Comparison of ENCODE assay signal across 12 cellular contexts in genomic region chr20:59221049-59221748, GRCh38. TPM values are rescaled to one million over a fixed set of nuclear protein-coding genes. Genes with fewer than 3 reads are reported as not detected.
DNase-seq lines count a peak whose midpoint lies in the region; ATAC-seq and TF ChIP-seq lines count a peak whose summit lies in the region.
"Had no signal": no experiment of that assay in that cellular context is flagged by ENCODE, and none has a peak within 500 bp of the region (broad histone marks: within the 10 kb centered on the region; RNA-seq: fewer than 3 reads in every experiment).

No MANE protein-coding gene starts in this region.

- H3K4me1 Mint-ChIP-seq in activated CD4-positive, alpha-beta T cell treated with anti-CD3 and anti-CD28 coated beads, Interleukin-2, amount 10 ng/mL, durations not matched to agents 7 days and 5 days: peaks cover 19% of the 10 kb centered on the region

- no peak for TF ChIP-seq CTCF in gastrocnemius medialis (IDR thresholded peaks at IDR 0.05 in 4 of 5, conservative IDR thresholded peaks at IDR 0.05 in 1 of 5)

- H3K27ac Mint-ChIP-seq in activated CD4-positive, alpha-beta T cell treated with anti-CD3 and anti-CD28 coated beads, Interleukin-2, amount 10 ng/mL, durations not matched to agents 7 days and 5 days: no peak overlapping the region

- CTCF ChIA-PET in activated CD4-positive, alpha-beta T cell treated with anti-CD3 and anti-CD28 coated beads, Interleukin-2, amount 10 ng/mL, durations not matched to agents 7 days and 5 days (lab: Charles Lee): interaction anchor here (1.1 to 2.8 kb wide), 10 partner anchors 8 to 137 kb away, joined by 3 to 16 read pairs (median 5); no protein-coding TSS in a partner anchor

- no peaks in the 10 kb centered on the region for H3K27me3 Mint-ChIP-seq in activated CD4-positive, alpha-beta T cell treated with anti-CD3 and anti-CD28 coated beads, Interleukin-2, amount 10 ng/mL, durations not matched to agents 7 days and 5 days

- H3K4me3 ChIP-seq in gastrocnemius medialis: peak overlapping the region in 3 of 4 donors; percentile 54 to 85 (median 58)

- TF ChIP-seq POLR2A in gastrocnemius medialis (IDR thresholded peaks at IDR 0.05): no peak

- peaks cover 0 to 6% (median 5%) of the 10 kb centered on the region in 3 donors for H3K27me3 ChIP-seq in gastrocnemius medialis

- peak overlapping the region in 1 of 4 donors; percentile 51 for H3K27ac ChIP-seq in gastrocnemius medialis

- H3K36me3 ChIP-seq in gastrocnemius medialis: no peaks in the 10 kb centered on the region
- H3K36me3 ChIP-seq: esophagus squamous epithelium had no signal

- DNase-seq in activated CD4-positive, alpha-beta T cell treated with anti-CD3 and anti-CD28 coated beads, Interleukin-2, amount 10 ng/mL, durations not matched to agents 7 days and 5 days: no peak
- DNase-seq in activated CD4-positive, alpha-beta T cell treated with anti-CD3 and anti-CD28 coated beads, Interleukin-2, amount 50 U/mL, for 4 hours: no peak
- DNase-seq in RPMI7951 (ENCODE audit: low read depth) (peak; percentile 28), fibroblast of peridontal ligament (ENCODE audit: extremely low read depth) (peak; percentile 1), gastrocnemius medialis (no peak), H4 (ENCODE audit: low spot score) (no peak)
- DNase-seq: activated effector memory CD4-positive, alpha-beta T cell treated with anti-CD3 and anti-CD28 coated beads, Interleukin-2, amount 50 U/mL, for 16 hours; C1 segment of cervical spinal cord; esophagus squamous epithelium; stimulated activated CD4-positive, alpha-beta T cell treated with anti-CD3 and anti-CD28 coated beads, Interleukin-4, amount 100 ng/mL, for 24 hours had no signal

- H3K4me3 Mint-ChIP-seq in activated CD4-positive, alpha-beta T cell treated with anti-CD3 and anti-CD28 coated beads, Interleukin-2, amount 10 ng/mL, durations not matched to agents 7 days and 5 days: peak overlapping the region; percentile 51

- no peaks in the 10 kb centered on the region for H3K9me3 Mint-ChIP-seq in activated CD4-positive, alpha-beta T cell treated with anti-CD3 and anti-CD28 coated beads, Interleukin-2, amount 10 ng/mL, durations not matched to agents 7 days and 5 days

- intact Hi-C loops in gastrocnemius medialis (cut with DNase I; ENCODE audit: low total_unique reads): no loop called here

- peaks cover 9% of the 10 kb centered on the region for H3K36me3 Mint-ChIP-seq in activated CD4-positive, alpha-beta T cell treated with anti-CD3 and anti-CD28 coated beads, Interleukin-2, amount 10 ng/mL, durations not matched to agents 7 days and 5 days (ENCODE audit: low read depth)

- in situ Hi-C loops in gastrocnemius medialis (cut with MboI; ENCODE audit: low sequenced_read_pairs in 4 of 4): loop anchor here in 2 of 4 donors (5.0 to 10.0 kb wide), 2 partner anchors 134 to 346 kb away; no protein-coding TSS in a partner anchor

- ATAC-seq in gastrocnemius medialis: no peak
- ATAC-seq in HG03139 (IDR thresholded peaks at IDR 0.05; ENCODE audit: unreplicated experiment): no peak
- ATAC-seq in GM18858 (IDR thresholded peaks at IDR 0.05; ENCODE audit: unreplicated experiment): no peak

- H3K4me1 ChIP-seq in gastrocnemius medialis: peaks cover 10 to 16% of the 10 kb centered on the region in 2 donors

- POLR2A ChIA-PET in activated CD4-positive, alpha-beta T cell treated with anti-CD3 and anti-CD28 coated beads, Interleukin-2, amount 10 ng/mL, durations not matched to agents 7 days and 5 days (lab: Charles Lee): no interaction called here

- no peaks in the 10 kb centered on the region for H3K9me3 ChIP-seq in gastrocnemius medialis
- H3K9me3 ChIP-seq: esophagus squamous epithelium had no signal

RNA-seq across cellular contexts. Expression of gene ZNF831, which starts 57.6 kb away (rescaled TPM):
- total RNA-seq in activated CD4-positive, alpha-beta T cell treated with anti-CD3 and anti-CD28 coated beads, Interleukin-2, amount 10 ng/mL, durations not matched to agents 7 days and 5 days: 10 to 100 TPM; 10.3 to 10.4 TPM
- not detected in 2 replicates for total RNA-seq in RPMI7951 (2014; rRNA removed; shearing (Covaris generic))
- under 1 TPM in 2 of 4 donors, not detected in 2; 0.05 to 0.07 TPM for total RNA-seq in gastrocnemius medialis
- total RNA-seq in H4 (2014; rRNA removed; shearing (Covaris generic)): not detected in 2 replicates

Comparison
In these comparisons a context has a peak if more than half of its experiments do, and no peak if none do; other contexts are left out.
1. DNase-seq: peak in RPMI7951 (single experiment) and fibroblast of peridontal ligament (single experiment); none in activated CD4-positive, alpha-beta T cell treated with anti-CD3 and anti-CD28 coated beads, Interleukin-2, amount 10 ng/mL, durations not matched to agents 7 days and 5 days (single experiment), activated CD4-positive, alpha-beta T cell treated with anti-CD3 and anti-CD28 coated beads, Interleukin-2, amount 50 U/mL, for 4 hours (0 of 2), gastrocnemius medialis (0 of 2) and H4 (single experiment).
2. RNA of gene ZNF831, which starts 57.6 kb away (total RNA-seq): 10.3 to 10.4 TPM in activated CD4-positive, alpha-beta T cell treated with anti-CD3 and anti-CD28 coated beads, Interleukin-2, amount 10 ng/mL, durations not matched to agents 7 days and 5 days; 0.05 to 0.07 TPM in gastrocnemius medialis, not detected in RPMI7951 and not detected in H4; every median in the first group is over 10 times any median in the second.